11 cellular contexts compared by ENCODE assay signal in the genomic region with DNA sequence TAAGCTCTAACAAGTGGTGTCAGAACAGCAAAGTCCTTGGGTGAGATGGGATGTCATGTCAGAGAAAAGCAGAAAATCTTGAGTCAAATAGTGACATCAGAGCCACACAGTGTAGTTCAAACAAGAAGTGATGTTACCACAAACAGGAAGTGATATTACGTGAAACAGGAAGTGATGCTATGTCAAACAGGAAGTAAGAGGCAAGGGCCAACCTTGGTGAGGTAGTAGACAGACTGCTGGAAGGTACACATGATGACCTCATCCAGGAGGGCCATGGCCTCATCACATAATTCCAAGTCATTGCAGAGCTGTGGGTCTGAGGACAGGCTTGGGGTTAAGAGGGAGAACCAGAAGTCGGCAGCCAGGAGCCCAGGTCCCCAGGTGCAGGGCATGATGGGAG. TPM values are rescaled to one million over a fixed set of nuclear protein-coding genes. Genes with fewer than 3 reads are reported as not detected.
A peak's percentile ranks its signal among the peaks of the same experiment; 100 is the strongest.
DNase-seq lines count a peak whose midpoint lies in the region; ATAC-seq, FAIRE-seq and TF ChIP-seq lines count a peak whose summit lies in the region.
"Had no signal": no experiment of that assay in that cellular context is flagged by ENCODE, and none has a peak within 500 bp of the region (broad histone marks: within the 10 kb centered on the region; RNA-seq: fewer than 3 reads in every experiment).

No MANE protein-coding gene starts in this region.

- FAIRE-seq in RCC 7860 (lab: Jason Lieb, UNC): no peak
- FAIRE-seq: islet of Langerhans had no signal

- H3K23ac ChIP-seq in H9 (ENCODE audit: insufficient read length, low read depth, low read length): no peak overlapping the region

- 57 to 72% methylated on average over 1 of the region's 2 CpGs for WGBS in gastroesophageal sphincter (ENCODE audit: low coverage in 1 of 2), 2 donors
- 76 to 86% (median 83%) methylated on average over 2 of the region's 2 CpGs for WGBS in stomach, 5 donors
- WGBS in H9 (ENCODE audit: extremely low coverage, insufficient read length, low lambda C conversion rate): no CpG with 5 or more reads among the region's 2 CpGs

- TF ChIP-seq EP300 in gastroesophageal sphincter (IDR thresholded peaks at IDR 0.05) (no peak), stomach (IDR thresholded peaks at IDR 0.05) (no peak)

- H4K91ac ChIP-seq in H9 (ENCODE audit: insufficient read length, low read depth, low read length): no peak overlapping the region

- no peak overlapping the region for H3K56ac ChIP-seq in H9 (ENCODE audit: insufficient read length, low read depth, low read length)

- H3K27me3 Mint-ChIP-seq in activated CD8-positive, alpha-beta memory T cell treated with anti-CD3 and anti-CD28 coated beads, Interleukin-2, amount 10 ng/mL, durations not matched to agents 7 days and 5 days: no peaks in the 10 kb centered on the region
- peaks cover 3% of the 10 kb centered on the region; the same call in 1 of the 2 replicates for H3K27me3 Mint-ChIP-seq in H9 (ENCODE audit: low read depth)

- ATAC-seq in activated CD8-positive, alpha-beta memory T cell treated with anti-CD3 and anti-CD28 coated beads, Interleukin-2, amount 10 ng/mL, durations not matched to agents 7 days and 5 days: peak; percentile 76
- peak; percentile 2 for ATAC-seq in gastroesophageal sphincter

- H2BK15ac ChIP-seq in H9 (ENCODE audit: low read depth, low read length): no peak overlapping the region

- H2BK20ac ChIP-seq in H9 (ENCODE audit: low read depth, low read length, poor library complexity, severe bottlenecking): no peak overlapping the region

- no peak overlapping the region for H2BK5ac ChIP-seq in H9 (ENCODE audit: insufficient read length, low read length)

- no peak overlapping the region for H4K8ac ChIP-seq in H9 (replicated peaks; ENCODE audit: insufficient read length, low read depth, low read length)

- H3K27ac ChIP-seq in gastroesophageal sphincter (peak overlapping the region in 3 of 4 donors; percentile 42 to 73 (median 67)), stomach (peak overlapping the region in 4 of 5 donors; percentile 61 to 70 (median 66)), H9 (ENCODE audit: insufficient read length, low read depth, low read length) (no peak overlapping the region)
- H3K27ac ChIP-seq: PC-9 had no signal

- H3K18ac ChIP-seq in H9 (ENCODE audit: insufficient read length, low read depth, low read length): no peak overlapping the region

- H2BK120ac ChIP-seq in H9 (ENCODE audit: low read depth, low read length, poor library complexity, severe bottlenecking): no peak overlapping the region

- no peak overlapping the region for H3K4me3 ChIP-seq in gastroesophageal sphincter
- H3K4me3 ChIP-seq in stomach: no peak overlapping the region
- H3K4me3 ChIP-seq: coronary artery, PC-9 had no signal

- H3T11ph ChIP-seq in H9 (ENCODE audit: low read length): no peak overlapping the region

- peaks cover 0 to 21% (median 6%) of the 10 kb centered on the region in 3 donors for H3K4me1 ChIP-seq in gastroesophageal sphincter
- peaks cover under 1 to 20% (median 9%) of the 10 kb centered on the region in 4 donors for H3K4me1 ChIP-seq in stomach
- no peaks in the 10 kb centered on the region for H3K4me1 ChIP-seq in H9 (ENCODE audit: insufficient read depth, low read length)

- peak overlapping the region; percentile 88 for H3K27ac Mint-ChIP-seq in activated CD8-positive, alpha-beta memory T cell treated with anti-CD3 and anti-CD28 coated beads, Interleukin-2, amount 10 ng/mL, durations not matched to agents 7 days and 5 days
- no peak overlapping the region; a peak in 1 of 7 replicates for H3K27ac Mint-ChIP-seq in H9

- TF ChIP-seq POLR2A in gastroesophageal sphincter (IDR thresholded peaks at IDR 0.05): no peak
- TF ChIP-seq POLR2A in stomach (IDR thresholded peaks at IDR 0.05): no peak

- H3K9ac ChIP-seq in H9 (ENCODE audit: extremely low read depth, insufficient read length, low read length): no peak overlapping the region

- TF ChIP-seq CTCF in gastroesophageal sphincter (IDR thresholded peaks at IDR 0.05) (no peak), stomach (IDR thresholded peaks at IDR 0.05) (no peak), H9 (conservative IDR thresholded peaks at IDR 0.05) (no peak)

- no peak overlapping the region for H2AK5ac ChIP-seq in H9 (ENCODE audit: insufficient read length, low read length)

- H3K4me3 Mint-ChIP-seq in activated CD8-positive, alpha-beta memory T cell treated with anti-CD3 and anti-CD28 coated beads, Interleukin-2, amount 10 ng/mL, durations not matched to agents 7 days and 5 days: no peak overlapping the region
- no peak overlapping the region for H3K4me3 Mint-ChIP-seq in H9

- H3K79me1 ChIP-seq in H9 (ENCODE audit: insufficient read depth, low read depth, low read length, poor library complexity, severe bottlenecking): no peaks in the 10 kb centered on the region

- intact Hi-C loops in stomach (cut with DNase I; ENCODE audit: low total_unique reads): no loop called here

- H3K36me3 Mint-ChIP-seq in activated CD8-positive, alpha-beta memory T cell treated with anti-CD3 and anti-CD28 coated beads, Interleukin-2, amount 10 ng/mL, durations not matched to agents 7 days and 5 days: peaks cover 23% of the 10 kb centered on the region
- peaks cover 0 to 4% (median 4%) of the 10 kb centered on the region in 3 experiments; a peak in 3 of 7 replicates for H3K36me3 Mint-ChIP-seq in H9 (ENCODE audit: insufficient read depth in 1 of 3, low read depth in 3 of 3)

- H3K4me1 Mint-ChIP-seq in activated CD8-positive, alpha-beta memory T cell treated with anti-CD3 and anti-CD28 coated beads, Interleukin-2, amount 10 ng/mL, durations not matched to agents 7 days and 5 days: peaks cover 20% of the 10 kb centered on the region
- peaks cover 3 to 9% of the 10 kb centered on the region in 2 experiments for H3K4me1 Mint-ChIP-seq in H9

- peaks cover 26% of the 10 kb centered on the region for H3K27me3 ChIP-seq in gastroesophageal sphincter
- H3K27me3 ChIP-seq in stomach: peaks cover 0 to 7% (median 0%) of the 10 kb centered on the region in 3 donors
- H3K27me3 ChIP-seq in H9 (ENCODE audit: insufficient read depth, low read length): no peaks in the 10 kb centered on the region

- no peak overlapping the region for H3K14ac ChIP-seq in H9 (ENCODE audit: insufficient read depth, low read length)

- H3K9me3 ChIP-seq in gastroesophageal sphincter (no peaks in the 10 kb centered on the region), stomach (no peaks in the 10 kb centered on the region), H9 (ENCODE audit: control insufficient read depth, low read depth, low read length) (no peaks in the 10 kb centered on the region)

- H3K9me3 Mint-ChIP-seq in activated CD8-positive, alpha-beta memory T cell treated with anti-CD3 and anti-CD28 coated beads, Interleukin-2, amount 10 ng/mL, durations not matched to agents 7 days and 5 days (ENCODE audit: low read depth): peaks cover 14% of the 10 kb centered on the region
- no peaks in the 10 kb centered on the region for H3K9me3 Mint-ChIP-seq in H9

- no peaks in the 10 kb centered on the region for H3K79me2 ChIP-seq in H9 (ENCODE audit: insufficient read depth, low read length)

- no peak overlapping the region for H3K4me2 ChIP-seq in H9 (ENCODE audit: insufficient read depth, insufficient read length, low read length)
- H3K4me2 ChIP-seq: PC-9 had no signal

- peak; percentile 67 for DNase-seq in activated CD8-positive, alpha-beta memory T cell treated with anti-CD3 and anti-CD28 coated beads, Interleukin-2, amount 10 ng/mL, durations not matched to agents 7 days and 5 days
- no peak for DNase-seq in activated CD8-positive, alpha-beta memory T cell treated with anti-CD3 and anti-CD28 coated beads, Interleukin-2, amount 50 U/mL, for 48 hours
- peak; percentile 72 for DNase-seq in SIG-M5 (lab: John Stamatoyannopoulos, UW)
- DNase-seq in stomach: no peak
- DNase-seq in activated T-cell treated with anti-CD3 and anti-CD28 coated beads, Interleukin-2, amount 50 U/mL, for 1 hour: no peak
- DNase-seq in H9: no peak
- DNase-seq in RCC 7860 (ENCODE audit: low spot score): no peak
- DNase-seq: PC-9 had no signal

- CTCF ChIA-PET in activated CD8-positive, alpha-beta memory T cell treated with anti-CD3 and anti-CD28 coated beads, Interleukin-2, amount 10 ng/mL, durations not matched to agents 7 days and 5 days (lab: Charles Lee): interaction anchor here (1.6 to 4.8 kb wide), 2 partner anchors 10 to 12 kb away, joined by 5 to 42 read pairs; no protein-coding TSS in a partner anchor

- H3K23me2 ChIP-seq in H9 (ENCODE audit: insufficient read length, low read depth, low read length, poor library complexity, severe bottlenecking): no peaks in the 10 kb centered on the region

- H4K20me1 ChIP-seq in H9 (ENCODE audit: control insufficient read depth, insufficient read depth, insufficient read length): no peaks in the 10 kb centered on the region

- no peak overlapping the region for H2BK12ac ChIP-seq in H9 (ENCODE audit: insufficient read length, low read depth, low read length)

- H3K4ac ChIP-seq in H9 (ENCODE audit: low read depth, low read length): no peak overlapping the region

- H2AFZ ChIP-seq in H9 (ENCODE audit: low read length): no peak overlapping the region
- H2AFZ ChIP-seq: PC-9 had no signal

- no peak overlapping the region for H4K5ac ChIP-seq in H9 (ENCODE audit: insufficient read length, low read depth, low read length)

- H3K36me3 ChIP-seq in gastroesophageal sphincter (peaks cover 0 to 4% of the 10 kb centered on the region in 2 donors), stomach (peaks cover 0 to 6% (median 2%) of the 10 kb centered on the region in 4 donors)

RNA-seq across cellular contexts. Expression of a gene that starts 7.0 kb away (rescaled TPM):
- 1 to 10 TPM; 1.0 to 1.1 TPM for total RNA-seq in activated CD8-positive, alpha-beta memory T cell treated with anti-CD3 and anti-CD28 coated beads, Interleukin-2, amount 10 ng/mL, durations not matched to agents 7 days and 5 days
- total RNA-seq in gastroesophageal sphincter (1 to 10 TPM in 2 of 4 donors, under 1 TPM in 2; 0.25 to 3.7 (median 1.3) TPM), stomach (1 to 10 TPM in 1 of 5 donors, under 1 TPM in 1, not detected in 3; 0.55 to 3.6 TPM), H9 (2021) (1.4 and 1.6 TPM in 2 replicates)
- polyA plus RNA-seq in stomach: 1 to 10 TPM in 2 of 3 donors, under 1 TPM in 1; 0.46 to 1.5 (median 1.5) TPM

RNA-seq across cellular contexts. Expression of a gene that starts 13.8 kb away (rescaled TPM):
- not detected for total RNA-seq in activated CD8-positive, alpha-beta memory T cell treated with anti-CD3 and anti-CD28 coated beads, Interleukin-2, amount 10 ng/mL, durations not matched to agents 7 days and 5 days
- 10 to 100 TPM in 3 of 4 donors, 1 to 10 TPM in 1; 9.8 to 16.4 (median 10.3) TPM for total RNA-seq in gastroesophageal sphincter
- 10 to 100 TPM in 1 of 5 donors, 1 to 10 TPM in 4; 4.7 to 26.8 (median 8.8) TPM for total RNA-seq in stomach
- 10 to 100 TPM; 11.1 to 44.9 (median 29.3) TPM for polyA plus RNA-seq in stomach
- total RNA-seq in H9 (2021): 2.4 and 2.8 TPM in 2 replicates

RNA-seq across cellular contexts. Expression of a gene that starts 20.1 kb away (rescaled TPM):
- not detected for total RNA-seq in activated CD8-positive, alpha-beta memory T cell treated with anti-CD3 and anti-CD28 coated beads, Interleukin-2, amount 10 ng/mL, durations not matched to agents 7 days and 5 days
- total RNA-seq in gastroesophageal sphincter (under 1 TPM in 1 of 4 donors, not detected in 3; 0.27 TPM), stomach (10 to 100 TPM in 2 of 5 donors, under 1 TPM in 1, not detected in 2; 0.73 to 14.3 (median 10.7) TPM), H9 (2021) (2.6 and 3.7 TPM in 2 replicates)
- 1 to 10 TPM in 1 of 3 donors, under 1 TPM in 1, not detected in 1; 0.62 to 4.0 TPM for polyA plus RNA-seq in stomach

RNA-seq across cellular contexts. Expression of a gene that starts 25.9 kb away (rescaled TPM):
- total RNA-seq in activated CD8-positive, alpha-beta memory T cell treated with anti-CD3 and anti-CD28 coated beads, Interleukin-2, amount 10 ng/mL, durations not matched to agents 7 days and 5 days: under 1 TPM; 0.06 to 0.09 TPM
- total RNA-seq in gastroesophageal sphincter (1 to 10 TPM in 3 of 4 donors, under 1 TPM in 1; 0.54 to 3.5 (median 2.6) TPM), stomach (10 to 100 TPM in 2 of 5 donors, 1 to 10 TPM in 2, not detected in 1; 7.0 to 54.5 (median 11.1) TPM), H9 (2021) (15.9 and 16.1 TPM in 2 replicates)
- polyA plus RNA-seq in stomach: 1 to 10 TPM; 7.2 to 7.5 (median 7.2) TPM

RNA-seq across cellular contexts. Expression of a gene that starts 28.8 kb away (rescaled TPM):
- not detected for total RNA-seq in activated CD8-positive, alpha-beta memory T cell treated with anti-CD3 and anti-CD28 coated beads, Interleukin-2, amount 10 ng/mL, durations not matched to agents 7 days and 5 days
- total RNA-seq in gastroesophageal sphincter (not detected), stomach (not detected), H9 (2021) (0.55 and 0.90 TPM in 2 replicates)
- polyA plus RNA-seq in stomach: not detected

Comparison
In these comparisons a context has a peak if more than half of its experiments do, and no peak if none do; other contexts are left out.
1. DNase-seq: peak in activated CD8-positive, alpha-beta memory T cell treated with anti-CD3 and anti-CD28 coated beads, Interleukin-2, amount 10 ng/mL, durations not matched to agents 7 days and 5 days (single experiment) and SIG-M5 (single experiment); none in activated CD8-positive, alpha-beta memory T cell treated with anti-CD3 and anti-CD28 coated beads, Interleukin-2, amount 50 U/mL, for 48 hours (single experiment), stomach (single experiment), activated T-cell treated with anti-CD3 and anti-CD28 coated beads, Interleukin-2, amount 50 U/mL, for 1 hour (single experiment), H9 (single experiment) and RCC 7860 (single experiment).